Comparison of ENCODE assay signal across 8 cellular contexts in genomic region chr1:27391511-27392095, GRCh38. TPM values are rescaled to one million over a fixed set of nuclear protein-coding genes. Genes with fewer than 3 reads are reported as not detected.
DNase-seq lines count a peak whose midpoint lies in the region; ATAC-seq and TF ChIP-seq lines count a peak whose summit lies in the region.

No MANE protein-coding gene starts in this region.

- peaks cover 18% of the 10 kb centered on the region for H3K36me3 Mint-ChIP-seq in Calu3 (ENCODE audit: insufficient read depth, unreplicated experiment)
- H3K36me3 Mint-ChIP-seq in activated naive CD4-positive, alpha-beta T cell treated with anti-CD3 and anti-CD28 coated beads for 36 hours (ENCODE audit: low read depth) = no peaks in the 10 kb centered on the region
- H3K36me3 Mint-ChIP-seq in neural crest cell (ENCODE audit: low read depth) = no peaks in the 10 kb centered on the region

- peak overlapping the region in 1 of 2 donors; percentile 56 for H3K4me3 ChIP-seq in gastroesophageal sphincter

- no peak for TF ChIP-seq CTCF in Calu3 (IDR thresholded peaks at IDR 0.05; ENCODE audit: unreplicated experiment)
- TF ChIP-seq CTCF in gastroesophageal sphincter (IDR thresholded peaks at IDR 0.05) = peak in 1 of 4 experiments; percentile 9
- TF ChIP-seq CTCF in neural crest cell (conservative IDR thresholded peaks at IDR 0.05) = no peak

- peaks cover 0 to 44% (median 15%) of the 10 kb centered on the region in 3 donors for H3K4me1 ChIP-seq in gastroesophageal sphincter

- no peaks in the 10 kb centered on the region for H3K9me3 ChIP-seq in gastroesophageal sphincter

- H3K27ac Mint-ChIP-seq in Calu3 (ENCODE audit: unreplicated experiment) = peak overlapping the region; percentile 92
- peak overlapping the region; percentile 75 for H3K27ac Mint-ChIP-seq in activated naive CD4-positive, alpha-beta T cell treated with anti-CD3 and anti-CD28 coated beads for 36 hours
- no peak overlapping the region for H3K27ac Mint-ChIP-seq in neural crest cell (ENCODE audit: unreplicated experiment)

- intact Hi-C loops in Calu3 (cut with micrococcal nuclease; ENCODE audit: unreplicated experiment) = no loop called here
- intact Hi-C loops in activated naive CD4-positive, alpha-beta T cell treated with anti-CD3 and anti-CD28 coated beads for 36 hours (cut with micrococcal nuclease) = loop anchor here (1.0 kb wide), 3 partner anchors 69 to 269 kb away; partner anchors contain the start of genes AHDC1 and TMEM222

- no peaks in the 10 kb centered on the region for H3K36me3 ChIP-seq in gastroesophageal sphincter

- peaks cover 12% of the 10 kb centered on the region for H3K4me1 Mint-ChIP-seq in Calu3 (ENCODE audit: low read depth, unreplicated experiment)
- peaks cover 19% of the 10 kb centered on the region for H3K4me1 Mint-ChIP-seq in activated naive CD4-positive, alpha-beta T cell treated with anti-CD3 and anti-CD28 coated beads for 36 hours (ENCODE audit: low read depth)
- H3K4me1 Mint-ChIP-seq in neural crest cell = peaks cover 21% of the 10 kb centered on the region

- CTCF ChIA-PET in Calu3 (lab: Charles Lee) = interaction anchor here (0.7 kb wide), 3 partner anchors 10 to 95 kb away, joined by 3 to 5 read pairs (median 3); no protein-coding TSS in a partner anchor
- CTCF ChIA-PET in activated naive CD4-positive, alpha-beta T cell treated with anti-CD3 and anti-CD28 coated beads for 36 hours (lab: Charles Lee) = interaction anchor here (0.9 to 3.2 kb wide), 11 partner anchors 14 to 346 kb away, joined by 3 to 63 read pairs (median 7); no protein-coding TSS in a partner anchor

- BruUV-seq in Calu3 (replicated peaks; lab: Mats Ljungman, UMichigan) = no TSS peak

- 7% methylated on average over 9 of the region's 13 CpGs; no CpG with 5 or more reads in 1 of the 2 donors for WGBS in gastroesophageal sphincter (ENCODE audit: low coverage in 1 of 2), 2 donors

- H3K9me3 Mint-ChIP-seq in Calu3 (ENCODE audit: low read depth, unreplicated experiment) (no peaks in the 10 kb centered on the region), neural crest cell (no peaks in the 10 kb centered on the region)
- no peaks in the 10 kb centered on the region for H3K9me3 Mint-ChIP-seq in activated naive CD4-positive, alpha-beta T cell treated with anti-CD3 and anti-CD28 coated beads for 36 hours

- no peaks in the 10 kb centered on the region for H3K27me3 ChIP-seq in gastroesophageal sphincter

- TF ChIP-seq EP300 in gastroesophageal sphincter (IDR thresholded peaks at IDR 0.05) = no peak

- H3K27me3 Mint-ChIP-seq in Calu3 (ENCODE audit: unreplicated experiment) (peaks cover 39% of the 10 kb centered on the region), neural crest cell (ENCODE audit: low read depth) (peaks cover 3% of the 10 kb centered on the region)
- no peaks in the 10 kb centered on the region for H3K27me3 Mint-ChIP-seq in activated naive CD4-positive, alpha-beta T cell treated with anti-CD3 and anti-CD28 coated beads for 36 hours (ENCODE audit: low read depth)

- ATAC-seq in gastroesophageal sphincter (no peak), HG03378 (IDR thresholded peaks at IDR 0.05; ENCODE audit: unreplicated experiment) (no peak), GM21526 (IDR thresholded peaks at IDR 0.05; ENCODE audit: low FRiP score, unreplicated experiment) (no peak)

- H3K27ac ChIP-seq in gastroesophageal sphincter = peak overlapping the region in 3 of 4 donors; percentile 44 to 81 (median 63)

- DNase-seq in Calu3 = peak; percentile 53
- peak; percentile 48 for DNase-seq in NCI-H1092 (lab: John Stamatoyannopoulos, UW)
- peak; percentile 59 for DNase-seq in activated naive CD4-positive, alpha-beta T cell treated with anti-CD3 and anti-CD28 coated beads for 36 hours
- no peak for DNase-seq in neural crest cell (ENCODE audit: low read depth, low spot score)
- DNase-seq in T-helper 9 cell = no peak

- peak overlapping the region; percentile 94 for H3K4me3 Mint-ChIP-seq in Calu3 (ENCODE audit: low read depth, unreplicated experiment)
- peak overlapping the region; percentile 95 for H3K4me3 Mint-ChIP-seq in activated naive CD4-positive, alpha-beta T cell treated with anti-CD3 and anti-CD28 coated beads for 36 hours
- peak overlapping the region; percentile 28 for H3K4me3 Mint-ChIP-seq in neural crest cell

- no peak for TF ChIP-seq POLR2A in gastroesophageal sphincter (IDR thresholded peaks at IDR 0.05)

RNA-seq across cellular contexts. Expression of gene GPR3, which starts 0.8 kb away (rescaled TPM):
- 1.3 and 1.9 TPM in 2 replicates for total RNA-seq in Calu3 (2022)
- total RNA-seq in activated naive CD4-positive, alpha-beta T cell treated with anti-CD3 and anti-CD28 coated beads for 36 hours = under 1 TPM; 0.64 to 0.74 TPM
- under 1 TPM in 1 of 4 donors, not detected in 3; 0.67 TPM for total RNA-seq in gastroesophageal sphincter
- 6.1 and 7.0 TPM in 2 replicates for total RNA-seq in neural crest cell

RNA-seq across cellular contexts. Expression of gene CD164L2, which starts 8.5 kb away (rescaled TPM):
- total RNA-seq in Calu3 (2022) = not detected in 2 replicates
- total RNA-seq in activated naive CD4-positive, alpha-beta T cell treated with anti-CD3 and anti-CD28 coated beads for 36 hours = not detected
- total RNA-seq in gastroesophageal sphincter = not detected
- not detected in 2 replicates for total RNA-seq in neural crest cell

RNA-seq across cellular contexts. Expression of gene FCN3, which starts 17.0 kb away (rescaled TPM):
- total RNA-seq in Calu3 (2022) = not detected in 2 replicates
- total RNA-seq in activated naive CD4-positive, alpha-beta T cell treated with anti-CD3 and anti-CD28 coated beads for 36 hours = not detected
- 10 to 100 TPM in 1 of 4 donors, 1 to 10 TPM in 3; 4.6 to 11.5 (median 6.3) TPM for total RNA-seq in gastroesophageal sphincter
- not detected in 2 replicates for total RNA-seq in neural crest cell

RNA-seq across cellular contexts. Expression of gene MAP3K6, which starts 24.8 kb away (rescaled TPM):
- 10.3 and 14.3 TPM in 2 replicates for total RNA-seq in Calu3 (2022)
- total RNA-seq in activated naive CD4-positive, alpha-beta T cell treated with anti-CD3 and anti-CD28 coated beads for 36 hours = 1 to 10 TPM; 5.2 to 5.3 TPM
- 10 to 100 TPM; 31.1 to 64.3 (median 54.3) TPM for total RNA-seq in gastroesophageal sphincter
- 12.9 and 13.6 TPM in 2 replicates for total RNA-seq in neural crest cell

RNA-seq across cellular contexts. Expression of gene SYTL1, which starts 49.8 kb away (rescaled TPM):
- 15.0 and 16.5 TPM in 2 replicates for total RNA-seq in Calu3 (2022)
- 10 to 100 TPM; 28.5 to 29.2 TPM for total RNA-seq in activated naive CD4-positive, alpha-beta T cell treated with anti-CD3 and anti-CD28 coated beads for 36 hours
- 1 to 10 TPM in 2 of 4 donors, under 1 TPM in 2; 0.81 to 4.8 (median 2.7) TPM for total RNA-seq in gastroesophageal sphincter
- total RNA-seq in neural crest cell = 0.72 and 1.4 TPM in 2 replicates

Comparison
In these comparisons a context has a peak if more than half of its experiments do, and no peak if none do; other contexts are left out.
1. DNase-seq: peak in Calu3 (single experiment), NCI-H1092 (single experiment) and activated naive CD4-positive, alpha-beta T cell treated with anti-CD3 and anti-CD28 coated beads for 36 hours (single experiment); none in neural crest cell (single experiment) and T-helper 9 cell (single experiment).
2. H3K4me3 Mint-ChIP-seq: peak in every context shown above with its lines; median percentile 95 in activated naive CD4-positive, alpha-beta T cell treated with anti-CD3 and anti-CD28 coated beads for 36 hours; 94 in Calu3; 28 in neural crest cell.